Comparison of ENCODE assay signal across 2 cellular contexts in genomic region chr12:111045941-111046340, GRCh38.
TF ChIP-seq lines count a peak whose summit lies in the region.

No MANE protein-coding gene starts in this region.

TF ChIP-seq in H1, 55 proteins besides CTCF, POLR2A, EP300 and RAD21 (continued from another document):
- TF ChIP-seq, protein P1, sequence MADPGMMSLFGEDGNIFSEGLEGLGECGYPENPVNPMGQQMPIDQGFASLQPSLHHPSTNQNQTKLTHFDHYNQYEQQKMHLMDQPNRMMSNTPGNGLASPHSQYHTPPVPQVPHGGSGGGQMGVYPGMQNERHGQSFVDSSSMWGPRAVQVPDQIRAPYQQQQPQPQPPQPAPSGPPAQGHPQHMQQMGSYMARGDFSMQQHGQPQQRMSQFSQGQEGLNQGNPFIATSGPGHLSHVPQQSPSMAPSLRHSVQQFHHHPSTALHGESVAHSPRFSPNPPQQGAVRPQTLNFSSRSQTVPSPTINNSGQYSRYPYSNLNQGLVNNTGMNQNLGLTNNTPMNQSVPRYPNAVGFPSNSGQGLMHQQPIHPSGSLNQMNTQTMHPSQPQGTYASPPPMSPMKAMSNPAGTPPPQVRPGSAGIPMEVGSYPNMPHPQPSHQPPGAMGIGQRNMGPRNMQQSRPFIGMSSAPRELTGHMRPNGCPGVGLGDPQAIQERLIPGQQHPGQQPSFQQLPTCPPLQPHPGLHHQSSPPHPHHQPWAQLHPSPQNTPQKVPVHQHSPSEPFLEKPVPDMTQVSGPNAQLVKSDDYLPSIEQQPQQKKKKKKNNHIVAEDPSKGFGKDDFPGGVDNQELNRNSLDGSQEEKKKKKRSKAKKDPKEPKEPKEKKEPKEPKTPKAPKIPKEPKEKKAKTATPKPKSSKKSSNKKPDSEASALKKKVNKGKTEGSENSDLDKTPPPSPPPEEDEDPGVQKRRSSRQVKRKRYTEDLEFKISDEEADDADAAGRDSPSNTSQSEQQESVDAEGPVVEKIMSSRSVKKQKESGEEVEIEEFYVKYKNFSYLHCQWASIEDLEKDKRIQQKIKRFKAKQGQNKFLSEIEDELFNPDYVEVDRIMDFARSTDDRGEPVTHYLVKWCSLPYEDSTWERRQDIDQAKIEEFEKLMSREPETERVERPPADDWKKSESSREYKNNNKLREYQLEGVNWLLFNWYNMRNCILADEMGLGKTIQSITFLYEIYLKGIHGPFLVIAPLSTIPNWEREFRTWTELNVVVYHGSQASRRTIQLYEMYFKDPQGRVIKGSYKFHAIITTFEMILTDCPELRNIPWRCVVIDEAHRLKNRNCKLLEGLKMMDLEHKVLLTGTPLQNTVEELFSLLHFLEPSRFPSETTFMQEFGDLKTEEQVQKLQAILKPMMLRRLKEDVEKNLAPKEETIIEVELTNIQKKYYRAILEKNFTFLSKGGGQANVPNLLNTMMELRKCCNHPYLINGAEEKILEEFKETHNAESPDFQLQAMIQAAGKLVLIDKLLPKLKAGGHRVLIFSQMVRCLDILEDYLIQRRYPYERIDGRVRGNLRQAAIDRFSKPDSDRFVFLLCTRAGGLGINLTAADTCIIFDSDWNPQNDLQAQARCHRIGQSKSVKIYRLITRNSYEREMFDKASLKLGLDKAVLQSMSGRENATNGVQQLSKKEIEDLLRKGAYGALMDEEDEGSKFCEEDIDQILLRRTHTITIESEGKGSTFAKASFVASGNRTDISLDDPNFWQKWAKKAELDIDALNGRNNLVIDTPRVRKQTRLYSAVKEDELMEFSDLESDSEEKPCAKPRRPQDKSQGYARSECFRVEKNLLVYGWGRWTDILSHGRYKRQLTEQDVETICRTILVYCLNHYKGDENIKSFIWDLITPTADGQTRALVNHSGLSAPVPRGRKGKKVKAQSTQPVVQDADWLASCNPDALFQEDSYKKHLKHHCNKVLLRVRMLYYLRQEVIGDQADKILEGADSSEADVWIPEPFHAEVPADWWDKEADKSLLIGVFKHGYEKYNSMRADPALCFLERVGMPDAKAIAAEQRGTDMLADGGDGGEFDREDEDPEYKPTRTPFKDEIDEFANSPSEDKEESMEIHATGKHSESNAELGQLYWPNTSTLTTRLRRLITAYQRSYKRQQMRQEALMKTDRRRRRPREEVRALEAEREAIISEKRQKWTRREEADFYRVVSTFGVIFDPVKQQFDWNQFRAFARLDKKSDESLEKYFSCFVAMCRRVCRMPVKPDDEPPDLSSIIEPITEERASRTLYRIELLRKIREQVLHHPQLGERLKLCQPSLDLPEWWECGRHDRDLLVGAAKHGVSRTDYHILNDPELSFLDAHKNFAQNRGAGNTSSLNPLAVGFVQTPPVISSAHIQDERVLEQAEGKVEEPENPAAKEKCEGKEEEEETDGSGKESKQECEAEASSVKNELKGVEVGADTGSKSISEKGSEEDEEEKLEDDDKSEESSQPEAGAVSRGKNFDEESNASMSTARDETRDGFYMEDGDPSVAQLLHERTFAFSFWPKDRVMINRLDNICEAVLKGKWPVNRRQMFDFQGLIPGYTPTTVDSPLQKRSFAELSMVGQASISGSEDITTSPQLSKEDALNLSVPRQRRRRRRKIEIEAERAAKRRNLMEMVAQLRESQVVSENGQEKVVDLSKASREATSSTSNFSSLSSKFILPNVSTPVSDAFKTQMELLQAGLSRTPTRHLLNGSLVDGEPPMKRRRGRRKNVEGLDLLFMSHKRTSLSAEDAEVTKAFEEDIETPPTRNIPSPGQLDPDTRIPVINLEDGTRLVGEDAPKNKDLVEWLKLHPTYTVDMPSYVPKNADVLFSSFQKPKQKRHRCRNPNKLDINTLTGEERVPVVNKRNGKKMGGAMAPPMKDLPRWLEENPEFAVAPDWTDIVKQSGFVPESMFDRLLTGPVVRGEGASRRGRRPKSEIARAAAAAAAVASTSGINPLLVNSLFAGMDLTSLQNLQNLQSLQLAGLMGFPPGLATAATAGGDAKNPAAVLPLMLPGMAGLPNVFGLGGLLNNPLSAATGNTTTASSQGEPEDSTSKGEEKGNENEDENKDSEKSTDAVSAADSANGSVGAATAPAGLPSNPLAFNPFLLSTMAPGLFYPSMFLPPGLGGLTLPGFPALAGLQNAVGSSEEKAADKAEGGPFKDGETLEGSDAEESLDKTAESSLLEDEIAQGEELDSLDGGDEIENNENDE (IDR thresholded peaks at IDR 0.05; ENCODE audit: insufficient replicate concordance, low read length): no peak
- TF ChIP-seq RFX5 (IDR thresholded peaks at IDR 0.05; ENCODE audit: borderline replicate concordance, low read depth, low read length) (no peak), SP1 (IDR thresholded peaks at IDR 0.05; ENCODE audit: low read depth, low read length) (no peak), CEBPB (IDR thresholded peaks at IDR 0.05; ENCODE audit: low read depth, low read length) (no peak), HDAC2 (IDR thresholded peaks at IDR 0.05; ENCODE audit: borderline replicate concordance in 1 of 2, low read depth in 2 of 2, low read length in 2 of 2) (no peak), MAFK (IDR thresholded peaks at IDR 0.05; ENCODE audit: low read depth, low read length) (no peak), KDM1A (IDR thresholded peaks at IDR 0.05; ENCODE audit: borderline replicate concordance, low read length) (no peak), ZNF274 (IDR thresholded peaks at IDR 0.05; ENCODE audit: borderline replicate concordance, extremely low read depth, low read length) (no peak), CHD1 (IDR thresholded peaks at IDR 0.05; ENCODE audit: low read depth, low read length) (no peak), SP2 (IDR thresholded peaks at IDR 0.05; ENCODE audit: low read length) (no peak)

TF ChIP-seq in SK-N-SH treated with all-trans-retinoic acid at 6 μM for 48 hours, 23 proteins besides CTCF, POLR2A, EP300 and RAD21 (continued from another document):
- TF ChIP-seq, protein P2, sequence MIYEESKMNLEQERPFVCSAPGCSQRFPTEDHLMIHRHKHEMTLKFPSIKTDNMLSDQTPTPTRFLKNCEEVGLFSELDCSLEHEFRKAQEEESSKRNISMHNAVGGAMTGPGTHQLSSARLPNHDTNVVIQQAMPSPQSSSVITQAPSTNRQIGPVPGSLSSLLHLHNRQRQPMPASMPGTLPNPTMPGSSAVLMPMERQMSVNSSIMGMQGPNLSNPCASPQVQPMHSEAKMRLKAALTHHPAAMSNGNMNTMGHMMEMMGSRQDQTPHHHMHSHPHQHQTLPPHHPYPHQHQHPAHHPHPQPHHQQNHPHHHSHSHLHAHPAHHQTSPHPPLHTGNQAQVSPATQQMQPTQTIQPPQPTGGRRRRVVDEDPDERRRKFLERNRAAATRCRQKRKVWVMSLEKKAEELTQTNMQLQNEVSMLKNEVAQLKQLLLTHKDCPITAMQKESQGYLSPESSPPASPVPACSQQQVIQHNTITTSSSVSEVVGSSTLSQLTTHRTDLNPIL (CRISPR knock-in tag; IDR thresholded peaks at IDR 0.05; ENCODE audit: low read depth): no peak
- TF ChIP-seq ZNF70 (CRISPR knock-in tag; IDR thresholded peaks at IDR 0.05) (no peak), PATZ1 (CRISPR knock-in tag; IDR thresholded peaks at IDR 0.05; ENCODE audit: borderline replicate concordance) (no peak), ZNF565 (CRISPR knock-in tag; conservative IDR thresholded peaks at IDR 0.05; ENCODE audit: low read depth) (no peak), CSDC2 (CRISPR knock-in tag; IDR thresholded peaks at IDR 0.05) (no peak), ZC3H10 (CRISPR knock-in tag; IDR thresholded peaks at IDR 0.05) (no peak), ZFP30 (CRISPR knock-in tag; IDR thresholded peaks at IDR 0.05) (no peak), ZFP3 (CRISPR knock-in tag; IDR thresholded peaks at IDR 0.05) (no peak), ZNF8 (CRISPR knock-in tag; IDR thresholded peaks at IDR 0.05) (no peak), ISL1 (CRISPR knock-in tag; IDR thresholded peaks at IDR 0.05) (no peak), PPARA (CRISPR knock-in tag; IDR thresholded peaks at IDR 0.05; ENCODE audit: borderline replicate concordance) (no peak), RARB (CRISPR knock-in tag; IDR thresholded peaks at IDR 0.05) (no peak), TOX (CRISPR knock-in tag; IDR thresholded peaks at IDR 0.05; ENCODE audit: borderline replicate concordance) (no peak), SNAI2 (CRISPR knock-in tag; IDR thresholded peaks at IDR 0.05) (no peak), CSRNP3 (CRISPR knock-in tag; IDR thresholded peaks at IDR 0.05) (no peak), ESRRG (CRISPR knock-in tag; IDR thresholded peaks at IDR 0.05) (no peak)
- TF ChIP-seq, protein P3, sequence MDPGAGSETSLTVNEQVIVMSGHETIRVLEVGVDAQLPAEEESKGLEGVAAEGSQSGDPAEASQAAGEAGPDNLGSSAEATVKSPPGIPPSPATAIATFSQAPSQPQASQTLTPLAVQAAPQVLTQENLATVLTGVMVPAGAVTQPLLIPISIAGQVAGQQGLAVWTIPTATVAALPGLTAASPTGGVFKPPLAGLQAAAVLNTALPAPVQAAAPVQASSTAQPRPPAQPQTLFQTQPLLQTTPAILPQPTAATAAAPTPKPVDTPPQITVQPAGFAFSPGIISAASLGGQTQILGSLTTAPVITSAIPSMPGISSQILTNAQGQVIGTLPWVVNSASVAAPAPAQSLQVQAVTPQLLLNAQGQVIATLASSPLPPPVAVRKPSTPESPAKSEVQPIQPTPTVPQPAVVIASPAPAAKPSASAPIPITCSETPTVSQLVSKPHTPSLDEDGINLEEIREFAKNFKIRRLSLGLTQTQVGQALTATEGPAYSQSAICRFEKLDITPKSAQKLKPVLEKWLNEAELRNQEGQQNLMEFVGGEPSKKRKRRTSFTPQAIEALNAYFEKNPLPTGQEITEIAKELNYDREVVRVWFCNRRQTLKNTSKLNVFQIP (CRISPR knock-in tag; IDR thresholded peaks at IDR 0.05; ENCODE audit: borderline replicate concordance, low read depth): no peak
